Comparison of ENCODE assay signal across 1 cellular context in the genomic region with DNA sequence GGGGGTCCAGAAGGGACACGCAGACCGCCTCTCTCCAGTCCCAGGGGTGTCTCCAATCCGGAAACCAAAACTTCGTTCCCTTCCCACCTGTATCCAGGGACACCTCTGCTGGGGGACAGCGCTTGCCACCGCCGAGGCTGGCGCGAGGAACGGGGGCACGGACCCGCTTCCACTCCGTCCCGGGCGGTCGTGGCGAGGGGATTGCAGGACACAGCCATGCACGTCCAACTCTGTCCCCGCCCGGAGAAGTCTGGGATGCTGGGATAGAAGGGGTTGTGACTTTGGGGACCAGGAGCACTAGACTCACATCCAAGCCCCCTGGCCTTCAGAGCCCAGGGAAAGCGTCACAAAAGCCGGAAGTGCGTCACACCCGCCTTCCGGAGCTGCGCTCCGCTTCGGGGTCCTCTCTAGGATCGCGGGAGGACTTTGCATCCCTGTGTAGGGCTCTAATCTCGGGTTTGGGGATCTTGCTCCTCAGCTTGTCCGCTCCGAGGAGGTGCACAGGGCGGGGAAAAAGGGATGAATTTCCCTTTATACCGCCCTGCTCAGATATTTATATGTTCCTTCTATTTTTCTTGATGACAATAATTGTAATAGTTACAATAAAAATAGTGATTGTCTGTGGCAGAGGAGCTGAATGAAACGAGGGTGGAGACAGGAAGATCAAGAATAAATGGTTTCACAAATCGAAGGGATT.
A peak's percentile ranks its signal among the peaks of the same experiment; 100 is the strongest.
TF ChIP-seq lines count a peak whose summit lies in the region.

Gene FAM200A (minus strand): TSS at position 348 of the 697 bp plus-strand sequence. CDS start 3,707 bp downstream, outside the sequence.

TF ChIP-seq in HepG2, 621 proteins besides CTCF, POLR2A, EP300 and RAD21 (continued from another document):
- TF ChIP-seq ZNF143 (CRISPR knock-in tag; IDR thresholded peaks at IDR 0.05) (no peak; the same call in 1 of the 2 replicates), ZBTB10 (CRISPR knock-in tag; IDR thresholded peaks at IDR 0.05; ENCODE audit: borderline replicate concordance) (peak; percentile 75; the same call in 1 of the 2 replicates), ZNF10 (CRISPR knock-in tag; IDR thresholded peaks at IDR 0.05; ENCODE audit: borderline replicate concordance, low read depth) (no peak), ZNF792 (CRISPR knock-in tag; IDR thresholded peaks at IDR 0.05) (peak; percentile 81; the same call in 1 of the 2 replicates), ZNF639 (CRISPR knock-in tag; conservative IDR thresholded peaks at IDR 0.05) (0 out of 2 replicates have a peak, but pooled peaks have one; percentile 55)
